Comparison of ENCODE assay signal across 35 cellular contexts in the genomic region with DNA sequence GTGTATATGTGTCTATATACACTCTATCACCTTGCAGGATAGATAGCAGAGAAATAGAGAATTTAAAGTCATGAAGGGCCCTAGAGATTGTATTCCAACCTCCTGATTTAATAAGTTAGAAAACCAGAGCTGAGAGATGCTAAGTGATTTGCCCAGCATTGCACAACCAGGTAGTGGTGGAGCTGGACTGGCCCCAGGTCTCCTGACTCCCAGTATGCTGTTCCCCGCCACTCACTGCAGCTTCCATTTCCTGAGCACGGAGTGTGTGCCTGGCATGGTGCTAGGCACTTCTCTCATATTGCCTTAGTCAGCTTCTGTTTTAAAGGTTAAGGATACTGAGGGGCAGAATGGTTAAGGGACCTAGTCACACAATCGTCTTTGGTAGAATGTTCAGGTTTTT.
"Had no signal": no experiment of that assay in that cellular context is flagged by ENCODE, and none has a peak within 500 bp of the region (broad histone marks: within the 10 kb centered on the region; RNA-seq: fewer than 3 reads in every experiment).

No MANE protein-coding gene starts in this region.

- H3K9ac ChIP-seq: KMS-11 had no signal

- H3K36me3 ChIP-seq: MG63 had no signal

- DNase-seq: Karpas-422, Kasumi-1, MG63, MM.1S, MV-4-11, NCI-H1048, NCI-H1092, NCI-H1092 treated with DMSO at 0.1 percent for 48 hours, NCI-H1105, NCI-H1105 treated with DMSO at 0.1 percent for 48 hours, NCI-H1417, NCI-H1417 treated with DMSO at 0.1 percent for 48 hours, NCI-H1436, NCI-H1436 treated with DMSO at 0.1 percent for 48 hours, NCI-H146, NCI-H1694, NCI-H1694 treated with DMSO at 0.1 percent for 48 hours, NCI-H187, NCI-H187 treated with DMSO at 0.1 percent for 48 hours, NCI-H1930, NCI-H2029, NCI-H2029 treated with DMSO at 0.1 percent for 48 hours, NCI-H2081, NCI-H2081 treated with DMSO at 0.1 percent for 48 hours, NCI-H2107, NCI-H2171, NCI-H2171 treated with DMSO at 0.1 percent for 48 hours, NCI-H2227 treated with DMSO at 0.1 percent for 48 hours, NCI-H226, NCI-H345, NCI-H446, NCI-H446 treated with DMSO at 0.1 percent for 48 hours, NCI-H510A, NCI-H510A treated with DMSO at 0.1 percent for 48 hours had no signal

- H3K27ac ChIP-seq: KMS-11 had no signal

- H3K4me3 ChIP-seq: MG63 had no signal

- H3K27me3 ChIP-seq: MG63 had no signal

- H3K4me2 ChIP-seq: KMS-11 had no signal

- H3K9me3 ChIP-seq: MG63 had no signal
